20 cellular contexts compared by ENCODE assay signal in genomic region chr17:76988796-76989195, GRCh38.
"Had no signal": no experiment of that assay in that cellular context is flagged by ENCODE, and none has a peak within 500 bp of the region (broad histone marks: within the 10 kb centered on the region; RNA-seq: fewer than 3 reads in every experiment).

No MANE protein-coding gene starts in this region.

- H2AFZ ChIP-seq: hepatocyte had no signal

- H3K27me3 Mint-ChIP-seq: naive thymus-derived CD8-positive, alpha-beta T cell; stimulated activated naive CD8-positive, alpha-beta T cell treated with anti-CD3 and anti-CD28 coated beads, Interleukin-15, amount 100 ng/mL, for 72 hours; type B pancreatic cell had no signal

- H3K4me3 ChIP-seq: heart right ventricle, hepatocyte, left ventricle myocardium inferior, lung, ovary, right atrium auricular region, right lobe of liver, smooth muscle cell, tibial nerve, uterus had no signal

- ATAC-seq: heart right ventricle; naive thymus-derived CD8-positive, alpha-beta T cell; right lobe of liver; stimulated activated memory B cell treated with anti-CD40 and anti-IgM and Interleukin-4, amounts not matched to agents 10 μg/mL and 1 μg/mL and 100 μg/mL, for 72 hours; stimulated activated naive CD8-positive, alpha-beta T cell treated with anti-CD3 and anti-CD28 coated beads, Interleukin-15, amount 100 ng/mL, for 72 hours had no signal

- H3K27me3 ChIP-seq: hepatocyte, ovary, right atrium auricular region, right lobe of liver, uterus had no signal

- DNase-seq: heart right ventricle; left ventricle myocardium inferior; naive thymus-derived CD8-positive, alpha-beta T cell; ovary; right lobe of liver; stimulated activated CD4-positive, alpha-beta T cell treated with anti-CD3 and anti-CD28 coated beads, Interleukin-12 subunit alpha, Interleukin-12 subunit beta, amount 100 ng/mL, for 4 hours; stimulated activated CD4-positive, alpha-beta T cell treated with anti-CD3 and anti-CD28 coated beads, Interleukin-4, amount 100 ng/mL, for 24 hours; stimulated activated naive CD4-positive, alpha-beta T cell treated with Interleukin-2 at 50 U/mL for 16 hours; stimulated activated naive CD8-positive, alpha-beta T cell treated with anti-CD3 and anti-CD28 coated beads, Interleukin-15, amount 100 ng/mL, for 72 hours; substantia nigra; uterus had no signal

- H3K27ac Mint-ChIP-seq: memory B cell; progenitor cell of endocrine pancreas; stimulated activated memory B cell treated with anti-CD40 and anti-IgM and Interleukin-4, amounts not matched to agents 10 μg/mL and 1 μg/mL and 100 μg/mL, for 72 hours; stimulated activated naive CD8-positive, alpha-beta T cell treated with anti-CD3 and anti-CD28 coated beads, Interleukin-15, amount 100 ng/mL, for 72 hours; type B pancreatic cell had no signal

- H3K9me3 ChIP-seq: heart right ventricle, left ventricle myocardium inferior, ovary, right atrium auricular region, right lobe of liver, tibial nerve, uterus had no signal

- H3K4me2 ChIP-seq: hepatocyte, smooth muscle cell had no signal

- H3K27ac ChIP-seq: heart right ventricle, hepatocyte, left ventricle myocardium inferior, ovary, right atrium auricular region, right lobe of liver, tibial nerve, uterus had no signal

- H3K4me3 Mint-ChIP-seq: memory B cell; naive thymus-derived CD8-positive, alpha-beta T cell; stimulated activated memory B cell treated with anti-CD40 and anti-IgM and Interleukin-4, amounts not matched to agents 10 μg/mL and 1 μg/mL and 100 μg/mL, for 72 hours; stimulated activated naive CD8-positive, alpha-beta T cell treated with anti-CD3 and anti-CD28 coated beads, Interleukin-15, amount 100 ng/mL, for 72 hours; type B pancreatic cell had no signal

- H3K79me2 ChIP-seq: hepatocyte had no signal

- H3K4me1 ChIP-seq: right atrium auricular region, right lobe of liver, uterus had no signal

- H3K36me3 ChIP-seq: heart right ventricle, left ventricle myocardium inferior, ovary, right atrium auricular region, right lobe of liver, tibial nerve, uterus had no signal

- H3K4me1 Mint-ChIP-seq: memory B cell; stimulated activated memory B cell treated with anti-CD40 and anti-IgM and Interleukin-4, amounts not matched to agents 10 μg/mL and 1 μg/mL and 100 μg/mL, for 72 hours had no signal

- H3K36me3 Mint-ChIP-seq: memory B cell; naive thymus-derived CD8-positive, alpha-beta T cell; stimulated activated memory B cell treated with anti-CD40 and anti-IgM and Interleukin-4, amounts not matched to agents 10 μg/mL and 1 μg/mL and 100 μg/mL, for 72 hours; type B pancreatic cell had no signal

- H3K9me3 Mint-ChIP-seq: memory B cell; naive thymus-derived CD8-positive, alpha-beta T cell; stimulated activated memory B cell treated with anti-CD40 and anti-IgM and Interleukin-4, amounts not matched to agents 10 μg/mL and 1 μg/mL and 100 μg/mL, for 72 hours; stimulated activated naive CD8-positive, alpha-beta T cell treated with anti-CD3 and anti-CD28 coated beads, Interleukin-15, amount 100 ng/mL, for 72 hours; type B pancreatic cell had no signal
